16 cellular contexts compared by ENCODE assay signal in genomic region chr4:17356926-17357325, GRCh38.
"Had no signal": no experiment of that assay in that cellular context is flagged by ENCODE, and none has a peak within 500 bp of the region (broad histone marks: within the 10 kb centered on the region; RNA-seq: fewer than 3 reads in every experiment).

No MANE protein-coding gene starts in this region.

- H3K27me3 ChIP-seq: esophagus squamous epithelium, hepatocyte, spleen, suprapubic skin, thyroid gland had no signal

- H3K4me2 ChIP-seq: hepatocyte had no signal

- ATAC-seq: left colon, left ventricle myocardium superior, sciatic nerve had no signal

- DNase-seq: esophagus squamous epithelium; foreskin melanocyte; head of caudate nucleus; left colon; left ventricle myocardium superior; mesenchymal stem cell; midbrain; naive B cell; spleen; stimulated activated naive CD4-positive, alpha-beta T cell treated with Interleukin-2 at 50 U/mL for 16 hours; thyroid gland had no signal

- H3K4me1 ChIP-seq: esophagus squamous epithelium, parathyroid adenoma, spleen, suprapubic skin, thyroid gland had no signal

- H3K79me2 ChIP-seq: hepatocyte, parathyroid adenoma had no signal

- H2AFZ ChIP-seq: hepatocyte, parathyroid adenoma had no signal

- H3K36me3 ChIP-seq: esophagus squamous epithelium, spleen, suprapubic skin, thyroid gland had no signal

- H3K27ac ChIP-seq: esophagus squamous epithelium, hepatocyte, parathyroid adenoma, spleen, suprapubic skin, thyroid gland had no signal

- H3K9ac ChIP-seq: parathyroid adenoma had no signal

- H3K9me3 ChIP-seq: esophagus squamous epithelium, suprapubic skin, thyroid gland had no signal

- H3K4me3 ChIP-seq: esophagus squamous epithelium, hepatocyte, lung, spleen, suprapubic skin, thyroid gland had no signal
